ENCODE assay signal across 1 cellular context in the genomic region with DNA sequence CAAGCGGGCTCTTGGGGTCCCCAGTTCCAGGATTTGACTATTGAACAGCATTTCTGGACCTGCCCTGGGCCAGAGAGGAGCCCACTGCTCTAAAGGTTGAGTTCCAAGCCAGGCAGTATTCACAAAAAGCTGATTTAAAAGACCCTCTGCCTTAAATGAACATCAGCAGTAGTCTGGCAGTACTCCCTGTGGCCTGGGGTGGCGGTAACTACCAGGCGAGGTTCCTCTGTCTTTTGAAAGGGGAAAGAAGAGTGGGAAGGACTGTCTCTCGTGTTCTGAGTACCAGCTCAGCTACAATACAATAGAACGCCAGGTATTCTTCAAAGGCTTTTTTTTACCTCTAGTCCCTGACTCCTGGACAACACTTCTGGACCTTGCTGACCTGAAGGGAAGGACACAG.
TF ChIP-seq lines count a peak whose summit lies in the region.

No MANE protein-coding gene starts in this region.

TF ChIP-seq in HepG2, 621 proteins besides CTCF, POLR2A, EP300 and RAD21 (continued from another document):
- TF ChIP-seq ZNF350 (CRISPR knock-in tag; IDR thresholded peaks at IDR 0.05; ENCODE audit: borderline replicate concordance, low read depth) (no peak), SAFB2 (CRISPR knock-in tag; IDR thresholded peaks at IDR 0.05; ENCODE audit: borderline replicate concordance, low read depth) (no peak), ZNF430 (CRISPR knock-in tag; IDR thresholded peaks at IDR 0.05) (no peak), ZFP36 (IDR thresholded peaks at IDR 0.05; ENCODE audit: borderline replicate concordance, low read depth, low read length, partially characterized antibody) (no peak), ZNF720 (CRISPR knock-in tag; IDR thresholded peaks at IDR 0.05) (no peak), ZNF572 (CRISPR knock-in tag; IDR thresholded peaks at IDR 0.05) (no peak)
- TF ChIP-seq, protein P1, sequence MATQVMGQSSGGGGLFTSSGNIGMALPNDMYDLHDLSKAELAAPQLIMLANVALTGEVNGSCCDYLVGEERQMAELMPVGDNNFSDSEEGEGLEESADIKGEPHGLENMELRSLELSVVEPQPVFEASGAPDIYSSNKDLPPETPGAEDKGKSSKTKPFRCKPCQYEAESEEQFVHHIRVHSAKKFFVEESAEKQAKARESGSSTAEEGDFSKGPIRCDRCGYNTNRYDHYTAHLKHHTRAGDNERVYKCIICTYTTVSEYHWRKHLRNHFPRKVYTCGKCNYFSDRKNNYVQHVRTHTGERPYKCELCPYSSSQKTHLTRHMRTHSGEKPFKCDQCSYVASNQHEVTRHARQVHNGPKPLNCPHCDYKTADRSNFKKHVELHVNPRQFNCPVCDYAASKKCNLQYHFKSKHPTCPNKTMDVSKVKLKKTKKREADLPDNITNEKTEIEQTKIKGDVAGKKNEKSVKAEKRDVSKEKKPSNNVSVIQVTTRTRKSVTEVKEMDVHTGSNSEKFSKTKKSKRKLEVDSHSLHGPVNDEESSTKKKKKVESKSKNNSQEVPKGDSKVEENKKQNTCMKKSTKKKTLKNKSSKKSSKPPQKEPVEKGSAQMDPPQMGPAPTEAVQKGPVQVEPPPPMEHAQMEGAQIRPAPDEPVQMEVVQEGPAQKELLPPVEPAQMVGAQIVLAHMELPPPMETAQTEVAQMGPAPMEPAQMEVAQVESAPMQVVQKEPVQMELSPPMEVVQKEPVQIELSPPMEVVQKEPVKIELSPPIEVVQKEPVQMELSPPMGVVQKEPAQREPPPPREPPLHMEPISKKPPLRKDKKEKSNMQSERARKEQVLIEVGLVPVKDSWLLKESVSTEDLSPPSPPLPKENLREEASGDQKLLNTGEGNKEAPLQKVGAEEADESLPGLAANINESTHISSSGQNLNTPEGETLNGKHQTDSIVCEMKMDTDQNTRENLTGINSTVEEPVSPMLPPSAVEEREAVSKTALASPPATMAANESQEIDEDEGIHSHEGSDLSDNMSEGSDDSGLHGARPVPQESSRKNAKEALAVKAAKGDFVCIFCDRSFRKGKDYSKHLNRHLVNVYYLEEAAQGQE (IDR thresholded peaks at IDR 0.05; ENCODE audit: borderline replicate concordance in 1 of 2, low read depth in 1 of 2, low read length in 2 of 2): no peak
- TF ChIP-seq, protein P2, sequence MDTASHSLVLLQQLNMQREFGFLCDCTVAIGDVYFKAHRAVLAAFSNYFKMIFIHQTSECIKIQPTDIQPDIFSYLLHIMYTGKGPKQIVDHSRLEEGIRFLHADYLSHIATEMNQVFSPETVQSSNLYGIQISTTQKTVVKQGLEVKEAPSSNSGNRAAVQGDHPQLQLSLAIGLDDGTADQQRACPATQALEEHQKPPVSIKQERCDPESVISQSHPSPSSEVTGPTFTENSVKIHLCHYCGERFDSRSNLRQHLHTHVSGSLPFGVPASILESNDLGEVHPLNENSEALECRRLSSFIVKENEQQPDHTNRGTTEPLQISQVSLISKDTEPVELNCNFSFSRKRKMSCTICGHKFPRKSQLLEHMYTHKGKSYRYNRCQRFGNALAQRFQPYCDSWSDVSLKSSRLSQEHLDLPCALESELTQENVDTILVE (CRISPR knock-in tag; IDR thresholded peaks at IDR 0.05): no peak
- TF ChIP-seq, protein P3, sequence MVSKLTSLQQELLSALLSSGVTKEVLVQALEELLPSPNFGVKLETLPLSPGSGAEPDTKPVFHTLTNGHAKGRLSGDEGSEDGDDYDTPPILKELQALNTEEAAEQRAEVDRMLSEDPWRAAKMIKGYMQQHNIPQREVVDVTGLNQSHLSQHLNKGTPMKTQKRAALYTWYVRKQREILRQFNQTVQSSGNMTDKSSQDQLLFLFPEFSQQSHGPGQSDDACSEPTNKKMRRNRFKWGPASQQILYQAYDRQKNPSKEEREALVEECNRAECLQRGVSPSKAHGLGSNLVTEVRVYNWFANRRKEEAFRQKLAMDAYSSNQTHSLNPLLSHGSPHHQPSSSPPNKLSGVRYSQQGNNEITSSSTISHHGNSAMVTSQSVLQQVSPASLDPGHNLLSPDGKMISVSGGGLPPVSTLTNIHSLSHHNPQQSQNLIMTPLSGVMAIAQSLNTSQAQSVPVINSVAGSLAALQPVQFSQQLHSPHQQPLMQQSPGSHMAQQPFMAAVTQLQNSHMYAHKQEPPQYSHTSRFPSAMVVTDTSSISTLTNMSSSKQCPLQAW (CRISPR knock-in tag; IDR thresholded peaks at IDR 0.05): no peak
- TF ChIP-seq, protein P4, sequence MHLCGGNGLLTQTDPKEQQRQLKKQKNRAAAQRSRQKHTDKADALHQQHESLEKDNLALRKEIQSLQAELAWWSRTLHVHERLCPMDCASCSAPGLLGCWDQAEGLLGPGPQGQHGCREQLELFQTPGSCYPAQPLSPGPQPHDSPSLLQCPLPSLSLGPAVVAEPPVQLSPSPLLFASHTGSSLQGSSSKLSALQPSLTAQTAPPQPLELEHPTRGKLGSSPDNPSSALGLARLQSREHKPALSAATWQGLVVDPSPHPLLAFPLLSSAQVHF (CRISPR knock-in tag; IDR thresholded peaks at IDR 0.05): no peak
TF ChIP-seq in HepG2: peak in this region for 0.
